In the genomic region with DNA sequence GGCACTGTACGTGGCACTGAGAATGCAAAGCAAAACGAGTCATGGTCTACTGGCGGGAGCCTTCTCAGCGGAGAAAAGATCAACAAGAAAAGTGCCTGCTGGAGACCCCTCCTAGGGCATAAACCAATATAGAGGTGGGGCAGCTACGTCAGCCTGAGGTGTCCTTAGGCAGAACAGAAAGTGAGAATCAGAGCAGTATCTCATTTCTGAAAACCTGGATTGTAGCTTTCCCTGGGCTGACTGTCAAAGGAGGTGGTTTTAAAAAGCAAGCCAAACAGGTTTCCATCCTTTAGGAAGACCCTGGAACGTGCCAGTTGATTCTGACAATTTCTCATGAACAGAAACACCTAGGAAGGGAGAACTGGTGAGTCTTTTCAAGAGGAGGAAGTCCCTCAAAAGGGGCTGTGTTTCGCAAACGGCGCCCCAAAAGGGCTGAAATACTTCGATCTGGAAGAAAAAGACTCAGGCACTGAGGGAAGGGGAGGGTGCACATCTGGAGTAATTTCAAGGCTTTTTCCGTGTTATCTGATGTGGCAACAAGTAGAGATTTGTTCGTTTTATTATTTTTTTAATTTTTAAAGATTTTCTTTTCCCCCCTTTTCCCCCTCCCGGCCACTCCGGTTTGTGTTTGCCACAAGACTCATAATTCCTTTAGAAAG, we compare ENCODE assay signal across 11 cellular contexts. TPM values are rescaled to one million over a fixed set of nuclear protein-coding genes. Genes with fewer than 3 reads are reported as not detected.
DNase-seq lines count a peak whose midpoint lies in the region; ATAC-seq, FAIRE-seq and TF ChIP-seq lines count a peak whose summit lies in the region.
"Not testable (repeated sequence)": the region's sequence is repeated elsewhere in the genome, so short reads cannot be mapped to it uniquely, and the experiment has no call there.
"Had no signal": no experiment of that assay in that cellular context is flagged by ENCODE, and none has a peak within 500 bp of the region (broad histone marks: within the 10 kb centered on the region; RNA-seq: fewer than 3 reads in every experiment).

No MANE protein-coding gene starts in this region.

- not testable (repeated sequence) for H3K4me1 ChIP-seq in DOHH2 (ENCODE audit: control insufficient read depth, low read length); Loucy (ENCODE audit: insufficient read depth, low read length, poor library complexity, severe bottlenecking); keratinocyte (ENCODE audit: control insufficient read depth, extremely low read depth, insufficient read depth, low read length); thymus (ENCODE audit: control insufficient read depth, insufficient read depth, low read length)

- H3K4me3 Mint-ChIP-seq in activated CD4-positive, alpha-beta T cell treated with anti-CD3 and anti-CD28 coated beads for 36 hours = peak overlapping the region; percentile 79
- H3K4me3 Mint-ChIP-seq in effector memory CD8-positive, alpha-beta T cell = peak overlapping the region; percentile 84 to 86
- peak overlapping the region; percentile 66 for H3K4me3 Mint-ChIP-seq in progenitor cell of endocrine pancreas (ENCODE audit: low read depth)

- FAIRE-seq in keratinocyte (lab: Jason Lieb, UNC) = not testable (repeated sequence)

- not testable (repeated sequence) for H3K79me2 ChIP-seq in DOHH2 (ENCODE audit: control insufficient read depth, low read length); keratinocyte (ENCODE audit: control insufficient read depth, insufficient read depth, low read length)
- H3K79me2 ChIP-seq in Loucy (ENCODE audit: insufficient read depth, low read length) = peaks cover 11% of the 10 kb centered on the region

- TF ChIP-seq CTCF in DOHH2 (IDR thresholded peaks at IDR 0.05; ENCODE audit: low read depth, low read length, poor library complexity, severe bottlenecking); Loucy (conservative IDR thresholded peaks at IDR 0.05; ENCODE audit: low read length); keratinocyte (optimal IDR thresholded peaks at IDR 0.05 in 1 of 3, IDR thresholded peaks at IDR 0.05 in 1 of 3, conservative IDR thresholded peaks at IDR 0.05 in 1 of 3; ENCODE audit: extremely low read depth in 1 of 3, insufficient read depth in 2 of 3, low read length in 3 of 3); progenitor cell of endocrine pancreas (IDR thresholded peaks at IDR 0.05; ENCODE audit: unreplicated experiment): not testable (repeated sequence)

- H3K9me1 ChIP-seq in keratinocyte (ENCODE audit: control insufficient read depth, extremely low read depth, insufficient read depth, low read length) = not testable (repeated sequence)

- ATAC-seq in activated CD4-positive, alpha-beta T cell treated with anti-CD3 and anti-CD28 coated beads for 36 hours; effector memory CD8-positive, alpha-beta T cell (replicated peaks): not testable (repeated sequence)

- WGBS in thymus = 27% methylated on average over 12 of the region's 14 CpGs

- not testable (repeated sequence) for H3K27me3 Mint-ChIP-seq in activated CD4-positive, alpha-beta T cell treated with anti-CD3 and anti-CD28 coated beads for 36 hours; effector memory CD8-positive, alpha-beta T cell; progenitor cell of endocrine pancreas

- CTCF ChIA-PET in activated CD4-positive, alpha-beta T cell treated with anti-CD3 and anti-CD28 coated beads for 36 hours (lab: Charles Lee) = not testable (repeated sequence)

- peak overlapping the region; percentile 68 for H3K9ac ChIP-seq in Loucy (ENCODE audit: low read depth, low read length, poor library complexity, severe bottlenecking)
- not testable (repeated sequence) for H3K9ac ChIP-seq in keratinocyte (ENCODE audit: control insufficient read depth, extremely low read depth, insufficient read depth, low read length)

- H3K4me3 ChIP-seq in DOHH2 (ENCODE audit: low read length) = peak overlapping the region; percentile 63
- H3K4me3 ChIP-seq in Loucy (ENCODE audit: low read length, poor library complexity, severe bottlenecking) = peak overlapping the region; percentile 69
- not testable (repeated sequence) for H3K4me3 ChIP-seq in keratinocyte (ENCODE audit: control insufficient read depth in 2 of 3, extremely low read depth in 1 of 3, insufficient read depth in 2 of 3, low read depth in 1 of 3, low read length in 3 of 3)
- H3K4me3 ChIP-seq in thymus (ENCODE audit: low read length) = peak overlapping the region; percentile 30

- H2AFZ ChIP-seq in Loucy (ENCODE audit: low read length); keratinocyte (ENCODE audit: control insufficient read depth, low read length): not testable (repeated sequence)

- not testable (repeated sequence) for H3K27ac ChIP-seq in DOHH2 (ENCODE audit: low read depth, low read length); keratinocyte (ENCODE audit: control insufficient read depth, insufficient read depth, low read length)
- H3K27ac ChIP-seq in thymus (ENCODE audit: low read depth) = peak overlapping the region; percentile 52

- not testable (repeated sequence) for H3F3A ChIP-seq in DOHH2 (ENCODE audit: control insufficient read depth, insufficient read depth); Loucy (ENCODE audit: low read depth)

- H3K27ac Mint-ChIP-seq in activated CD4-positive, alpha-beta T cell treated with anti-CD3 and anti-CD28 coated beads for 36 hours = peak overlapping the region; percentile 92
- peak overlapping the region; percentile 89 to 95 for H3K27ac Mint-ChIP-seq in effector memory CD8-positive, alpha-beta T cell
- not testable (repeated sequence) for H3K27ac Mint-ChIP-seq in progenitor cell of endocrine pancreas

- H3K4me1 Mint-ChIP-seq in activated CD4-positive, alpha-beta T cell treated with anti-CD3 and anti-CD28 coated beads for 36 hours; effector memory CD8-positive, alpha-beta T cell (ENCODE audit: low read depth in 2 of 2); progenitor cell of endocrine pancreas (ENCODE audit: low read depth): not testable (repeated sequence)

- H3K36me3 ChIP-seq in DOHH2 (ENCODE audit: control insufficient read depth, low read length); Loucy (ENCODE audit: insufficient read depth, low read length); keratinocyte (ENCODE audit: control insufficient read depth in 2 of 2, extremely low read depth in 1 of 2, insufficient read depth in 2 of 2, low read length in 2 of 2); thymus (ENCODE audit: control insufficient read depth, insufficient read depth): not testable (repeated sequence)

- not testable (repeated sequence) for H3K9me3 Mint-ChIP-seq in activated CD4-positive, alpha-beta T cell treated with anti-CD3 and anti-CD28 coated beads for 36 hours (ENCODE audit: low read depth); effector memory CD8-positive, alpha-beta T cell; progenitor cell of endocrine pancreas (ENCODE audit: low read depth)

- POLR2A ChIA-PET in activated CD4-positive, alpha-beta T cell treated with anti-CD3 and anti-CD28 coated beads for 36 hours (lab: Charles Lee) = not testable (repeated sequence)

- not testable (repeated sequence) for H3K36me3 Mint-ChIP-seq in activated CD4-positive, alpha-beta T cell treated with anti-CD3 and anti-CD28 coated beads for 36 hours (ENCODE audit: low read depth); effector memory CD8-positive, alpha-beta T cell (ENCODE audit: insufficient read depth); progenitor cell of endocrine pancreas (ENCODE audit: insufficient read depth)

- not testable (repeated sequence) for H3K27me3 ChIP-seq in DOHH2 (ENCODE audit: control insufficient read depth, low read length); Loucy (ENCODE audit: insufficient read depth, low read length, poor library complexity, severe bottlenecking); keratinocyte (ENCODE audit: control insufficient read depth, extremely low read depth, insufficient read depth, low read length); thymus (ENCODE audit: control insufficient read depth, insufficient read depth)

- H4K20me1 ChIP-seq in DOHH2 (ENCODE audit: control insufficient read depth, insufficient read depth, low read depth, low read length); Loucy (ENCODE audit: insufficient read depth, low read length, poor library complexity, severe bottlenecking); keratinocyte (ENCODE audit: control insufficient read depth, extremely low read depth, insufficient read depth, low read length): not testable (repeated sequence)

- not testable (repeated sequence) for H3K9me2 ChIP-seq in DOHH2 (replicated peaks; ENCODE audit: control insufficient read depth, low read length); Loucy (replicated peaks; ENCODE audit: low read depth, low read length)

- H3K4me2 ChIP-seq in DOHH2 (ENCODE audit: low read length) (peak overlapping the region; percentile 55), Loucy (ENCODE audit: low read depth, low read length, poor library complexity, severe bottlenecking) (peak overlapping the region; percentile 70), keratinocyte (ENCODE audit: control insufficient read depth, extremely low read depth, insufficient read depth, low read depth, low read length) (peak overlapping the region; percentile 41)

- intact Hi-C loops in activated CD4-positive, alpha-beta T cell treated with anti-CD3 and anti-CD28 coated beads for 36 hours (cut with DNase I, micrococcal nuclease) = not testable (repeated sequence)

- dilution Hi-C loops in keratinocyte (cut with MboI; ENCODE audit: extremely low pct_ligation_motif_present, low sequenced_read_pairs) = not testable (repeated sequence)

- peak; percentile 31 for DNase-seq in activated CD4-positive, alpha-beta T cell treated with anti-CD3 and anti-CD28 coated beads for 36 hours
- peak; percentile 13 for DNase-seq in activated naive CD4-positive, alpha-beta T cell treated with anti-CD3 and anti-CD28 coated beads, Interleukin-2, amount 50 U/mL, for 16 hours
- peak in 2 of 3 experiments; percentile 9 to 26 for DNase-seq in effector memory CD8-positive, alpha-beta T cell
- DNase-seq in keratinocyte (ENCODE audit: low read depth, low spot score); progenitor cell of endocrine pancreas (ENCODE audit: low spot score, unreplicated experiment): not testable (repeated sequence)

- not testable (repeated sequence) for H3K9me3 ChIP-seq in DOHH2 (ENCODE audit: control insufficient read depth, insufficient read depth, low read length); Loucy (ENCODE audit: insufficient read depth, low read depth, low read length); keratinocyte (ENCODE audit: control insufficient read depth, low read depth, low read length); thymus (ENCODE audit: control insufficient read depth)

RNA-seq across cellular contexts. Expression of a gene that starts 22.5 kb away (rescaled TPM):
- not detected for total RNA-seq in activated CD4-positive, alpha-beta T cell treated with anti-CD3 and anti-CD28 coated beads for 36 hours
- polyA plus RNA-seq in keratinocyte = not detected in 3 replicates
- polyA plus RNA-seq in keratinocyte (2011; ENCODE audit: low read depth) = not detected
- polyA plus RNA-seq in keratinocyte (2011; cell fraction: cytosol; rRNA removed) = 0.27 TPM in 1 of 2 replicates, not detected in the other
- not detected in 2 replicates for polyA plus RNA-seq in keratinocyte (2011; cell fraction: nucleus; rRNA removed)
- polyA plus RNA-seq in keratinocyte (2012; ENCODE audit: low replicate concordance) = not detected in 2 replicates
- not detected in 3 replicates for polyA minus RNA-seq in keratinocyte
- polyA minus RNA-seq in keratinocyte (2011; cell fraction: cytosol; rRNA and poly(A)+ RNA removed) = not detected
- polyA minus RNA-seq in keratinocyte (2011; cell fraction: nucleus; rRNA and poly(A)+ RNA removed) = not detected in 2 replicates
- not detected in 2 replicates for total RNA-seq in progenitor cell of endocrine pancreas
- 1.6 TPM for polyA plus RNA-seq in thymus
- total RNA-seq: body of pancreas, skeletal muscle tissue had no signal
- polyA plus RNA-seq: SK-N-SH had no signal
